Comparison of ENCODE assay signal across 8 cellular contexts in genomic region chr7:5365976-5366625, GRCh38. TPM values are rescaled to one million over a fixed set of nuclear protein-coding genes. Genes with fewer than 3 reads are reported as not detected.
DNase-seq lines count a peak whose midpoint lies in the region; ATAC-seq and TF ChIP-seq lines count a peak whose summit lies in the region.
"Not testable (repeated sequence)": the region's sequence is repeated elsewhere in the genome, so short reads cannot be mapped to it uniquely, and the experiment has no call there.

No MANE protein-coding gene starts in this region.

- DNase-seq in EL (peak; percentile 89), NCI-H1694 treated with DMSO at 0.1 percent for 48 hours (lab: John Stamatoyannopoulos, UW) (peak; percentile 82), germinal center (ENCODE audit: low spot score) (peak; percentile 87), occipital lobe (lab: John Stamatoyannopoulos, UW) (peak; percentile 64), superior temporal gyrus (ENCODE audit: extremely low spot score) (peak; percentile 92)
- peak; percentile 75 for DNase-seq in activated naive CD4-positive, alpha-beta T cell treated with anti-CD3 and anti-CD28 coated beads, Interleukin-2, amount 10 ng/mL, durations not matched to agents 7 days and 5 days

- not testable (repeated sequence) for H3K4me2 ChIP-seq in SU-DHL-6 (ENCODE audit: low read depth, low read length, poor library complexity, severe bottlenecking)

- not testable (repeated sequence) for H3K9me3 ChIP-seq in SU-DHL-6 (ENCODE audit: insufficient read depth, low read length)

- peaks cover 14% of the 10 kb centered on the region for H3K4me1 Mint-ChIP-seq in activated naive CD4-positive, alpha-beta T cell treated with anti-CD3 and anti-CD28 coated beads, Interleukin-2, amount 10 ng/mL, durations not matched to agents 7 days and 5 days

- not testable (repeated sequence) for H3K9ac ChIP-seq in SU-DHL-6 (ENCODE audit: low read length)

- H3K9me3 Mint-ChIP-seq in activated naive CD4-positive, alpha-beta T cell treated with anti-CD3 and anti-CD28 coated beads, Interleukin-2, amount 10 ng/mL, durations not matched to agents 7 days and 5 days = not testable (repeated sequence)

- ATAC-seq in HG02610 (IDR thresholded peaks at IDR 0.05; ENCODE audit: unreplicated experiment) = peak; percentile 69

- peaks cover 23% of the 10 kb centered on the region for H3K79me2 ChIP-seq in SU-DHL-6 (ENCODE audit: insufficient read depth, low read length)

- peaks cover 21% of the 10 kb centered on the region for H3K36me3 Mint-ChIP-seq in activated naive CD4-positive, alpha-beta T cell treated with anti-CD3 and anti-CD28 coated beads, Interleukin-2, amount 10 ng/mL, durations not matched to agents 7 days and 5 days

- H3K4me3 Mint-ChIP-seq in activated naive CD4-positive, alpha-beta T cell treated with anti-CD3 and anti-CD28 coated beads, Interleukin-2, amount 10 ng/mL, durations not matched to agents 7 days and 5 days = not testable (repeated sequence)

- H3F3A ChIP-seq in SU-DHL-6 (ENCODE audit: insufficient read depth) = not testable (repeated sequence)

- CTCF ChIA-PET in activated naive CD4-positive, alpha-beta T cell treated with anti-CD3 and anti-CD28 coated beads, Interleukin-2, amount 10 ng/mL, durations not matched to agents 7 days and 5 days (lab: Charles Lee) = interaction anchor here (0.5 to 3.7 kb wide), 12 partner anchors 9 to 192 kb away, joined by 3 to 17 read pairs (median 4); no protein-coding TSS in a partner anchor

- H3K27me3 ChIP-seq in SU-DHL-6 (ENCODE audit: low read length) = not testable (repeated sequence)

- not testable (repeated sequence) for H4K20me1 ChIP-seq in SU-DHL-6 (ENCODE audit: low read depth, low read length)

- not testable (repeated sequence) for H3K27ac Mint-ChIP-seq in activated naive CD4-positive, alpha-beta T cell treated with anti-CD3 and anti-CD28 coated beads, Interleukin-2, amount 10 ng/mL, durations not matched to agents 7 days and 5 days

- H3K9me2 ChIP-seq in SU-DHL-6 (replicated peaks; ENCODE audit: insufficient read depth, low read length) = not testable (repeated sequence)

- not testable (repeated sequence) for H3K36me3 ChIP-seq in SU-DHL-6 (ENCODE audit: low read length)

- peak; percentile 82 for TF ChIP-seq CTCF in SU-DHL-6 (IDR thresholded peaks at IDR 0.05; ENCODE audit: insufficient read depth, low read length, poor library complexity, severe bottlenecking)

- not testable (repeated sequence) for H3K27me3 Mint-ChIP-seq in activated naive CD4-positive, alpha-beta T cell treated with anti-CD3 and anti-CD28 coated beads, Interleukin-2, amount 10 ng/mL, durations not matched to agents 7 days and 5 days

- not testable (repeated sequence) for H3K4me3 ChIP-seq in SU-DHL-6 (ENCODE audit: insufficient read depth, low read length, poor library complexity, severe bottlenecking)

- not testable (repeated sequence) for H3K27ac ChIP-seq in SU-DHL-6 (ENCODE audit: low read depth, low read length)

- not testable (repeated sequence) for H2AFZ ChIP-seq in SU-DHL-6 (ENCODE audit: low read depth, low read length, severe bottlenecking)

RNA-seq across cellular contexts. Expression of gene TNRC18, which starts 57.5 kb away (rescaled TPM):
- total RNA-seq in occipital lobe = 50.1 TPM
